ENCODE assay signal across 29 cellular contexts in the genomic region with DNA sequence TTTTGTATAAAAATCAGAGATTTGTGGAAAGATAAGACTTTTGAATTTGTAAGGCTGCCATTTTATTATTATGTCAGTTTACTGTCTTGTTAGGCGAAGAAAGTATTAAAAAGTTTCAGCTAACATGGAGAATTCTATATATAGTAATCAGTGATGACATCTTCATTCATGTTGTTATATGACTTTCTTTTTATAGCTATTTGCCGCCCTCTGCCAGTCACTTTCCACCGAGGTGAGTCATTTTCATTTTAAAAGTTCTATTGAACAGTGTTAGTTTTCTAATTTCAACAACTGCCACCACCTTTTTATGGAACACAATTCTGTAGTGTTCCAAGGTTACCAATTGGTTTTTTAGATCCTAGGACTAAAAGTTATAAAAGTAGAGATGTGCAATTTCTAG. TPM values are rescaled to one million over a fixed set of nuclear protein-coding genes. Genes with fewer than 3 reads are reported as not detected.
DNase-seq lines count a peak whose midpoint lies in the region; ATAC-seq and TF ChIP-seq lines count a peak whose summit lies in the region.
"Had no signal": no experiment of that assay in that cellular context is flagged by ENCODE, and none has a peak within 500 bp of the region (broad histone marks: within the 10 kb centered on the region; RNA-seq: fewer than 3 reads in every experiment).

No MANE protein-coding gene starts in this region.

- H3K4me1 ChIP-seq in SJSA1 (replicated peaks) (peaks cover 26% of the 10 kb centered on the region), mucosa of descending colon (ENCODE audit: low read depth) (no peaks in the 10 kb centered on the region)
- H3K4me1 ChIP-seq: prostate gland had no signal

- H3K4me3 ChIP-seq in SJSA1 (no peak overlapping the region), mucosa of descending colon (no peak overlapping the region)
- H3K4me3 ChIP-seq: cardiac muscle cell, esophagus squamous epithelium, K562, prostate gland, vagina had no signal

- H3K27ac ChIP-seq in SJSA1 = peak overlapping the region; percentile 3; the same call in 1 of the 2 replicates
- H3K27ac ChIP-seq: cardiac muscle cell, esophagus squamous epithelium, neutrophil, prostate gland, vagina, VCaP had no signal

- H3K27me3 ChIP-seq in SJSA1 (replicated peaks) = no peaks in the 10 kb centered on the region
- H3K27me3 ChIP-seq: cardiac muscle cell, esophagus squamous epithelium, neutrophil, vagina had no signal

- no peak for TF ChIP-seq CTCF in mucosa of descending colon (IDR thresholded peaks at IDR 0.05)

- DNase-seq in left ventricle myocardium superior = no peak
- no peak for DNase-seq in Right ventricle myocardium superior
- no peak for DNase-seq in SJSA1 (ENCODE audit: low read depth in 1 of 2, low spot score in 2 of 2)
- DNase-seq in mucosa of descending colon = no peak
- no peak for DNase-seq in SIG-M5 treated with dmso at 0.1 percent for 504 hours (lab: John Stamatoyannopoulos, UW; ENCODE audit: unreplicated experiment)
- no peak for DNase-seq in activated T-cell treated with anti-CD3 and anti-CD28 coated beads, Interleukin-2, amount 50 U/mL, for 72 hours
- no peak for DNase-seq in NCI-H128 (lab: John Stamatoyannopoulos, UW; ENCODE audit: unreplicated experiment)
- DNase-seq: activated CD4-positive, alpha-beta T cell treated with anti-CD3 and anti-CD28 coated beads, Interleukin-2, amount 50 U/mL, for 4 hours; activated naive CD4-positive, alpha-beta T cell treated with anti-CD3 and anti-CD28 coated beads, Interleukin-2, amount 50 U/mL, for 16 hours; aorta; esophagus squamous epithelium; GF-D8; H9; mammary epithelial cell; MM.1S; naive B cell; NCI-H146; NCI-H2107; NCI-H774; stimulated activated naive CD4-positive, alpha-beta T cell treated with Interleukin-2 at 50 U/mL for 16 hours had no signal

- ATAC-seq in left ventricle myocardium superior (peak; percentile 57), Right ventricle myocardium superior (ENCODE audit: poor library complexity) (no peak), mucosa of descending colon (peak; percentile 50), GM19452 (IDR thresholded peaks at IDR 0.05; ENCODE audit: unreplicated experiment) (no peak)
- no peak for ATAC-seq in activated T-cell treated with anti-CD3 and anti-CD28 coated beads, Interleukin-2, amount 50 U/mL, for 72 hours (replicated peaks in 1 of 2)
- ATAC-seq: K562 had no signal

- no peaks in the 10 kb centered on the region for H3K27me3 Mint-ChIP-seq in activated T-cell treated with anti-CD3 and anti-CD28 coated beads, Interleukin-2, amount 50 U/mL, for 72 hours (ENCODE audit: low read depth)
- H3K27me3 Mint-ChIP-seq: dendritic cell treated with granulocyte-macrophage colony-stimulating factor and Interleukin-4, amounts not matched to agents 40 ng/mL and 50 ng/mL, for 4 days; naive B cell had no signal

- H3K9me3 ChIP-seq in SJSA1 (replicated peaks) = peaks cover 8% of the 10 kb centered on the region
- H3K9me3 ChIP-seq in mucosa of descending colon = peaks cover 13% of the 10 kb centered on the region
- H3K9me3 ChIP-seq: prostate gland had no signal

- H3K4me1 Mint-ChIP-seq in activated T-cell treated with anti-CD3 and anti-CD28 coated beads, Interleukin-2, amount 50 U/mL, for 72 hours (ENCODE audit: low read depth) = peaks cover 24% of the 10 kb centered on the region
- H3K4me1 Mint-ChIP-seq: H9 had no signal

- peaks cover 85% of the 10 kb centered on the region for H3K36me3 ChIP-seq in SJSA1
- H3K36me3 ChIP-seq in mucosa of descending colon (ENCODE audit: low read depth) = peaks cover 28% of the 10 kb centered on the region

- no peak overlapping the region for H3K27ac Mint-ChIP-seq in activated T-cell treated with anti-CD3 and anti-CD28 coated beads, Interleukin-2, amount 50 U/mL, for 72 hours
- H3K27ac Mint-ChIP-seq: activated T-helper 1 cell treated with anti-CD3 and anti-CD28 coated beads, Interleukin-12 subunit alpha, Interleukin-12 subunit beta, Interleukin-2, Interleukin-4 antibody, amounts not matched to agents 30 ng/mL and 10 ng/mL and 1 ng/mL, durations not matched to agents 14 hours and 24 hours and 36 hours; dendritic cell treated with granulocyte-macrophage colony-stimulating factor and Interleukin-4, amounts not matched to agents 40 ng/mL and 50 ng/mL, for 4 days; H9; naive B cell had no signal

- no peak overlapping the region for H3K4me3 Mint-ChIP-seq in activated T-cell treated with anti-CD3 and anti-CD28 coated beads, Interleukin-2, amount 50 U/mL, for 72 hours
- H3K4me3 Mint-ChIP-seq: activated T-helper 1 cell treated with anti-CD3 and anti-CD28 coated beads, Interleukin-12 subunit alpha, Interleukin-12 subunit beta, Interleukin-2, Interleukin-4 antibody, amounts not matched to agents 30 ng/mL and 10 ng/mL and 1 ng/mL, durations not matched to agents 14 hours and 24 hours and 36 hours; dendritic cell treated with granulocyte-macrophage colony-stimulating factor and Interleukin-4, amounts not matched to agents 40 ng/mL and 50 ng/mL, for 4 days; H9; naive B cell had no signal

- H3K9me3 Mint-ChIP-seq in activated T-cell treated with anti-CD3 and anti-CD28 coated beads, Interleukin-2, amount 50 U/mL, for 72 hours = peaks cover 7 to 8% of the 10 kb centered on the region in 2 donors

- peaks cover 25 to 55% of the 10 kb centered on the region in 2 donors for H3K36me3 Mint-ChIP-seq in activated T-cell treated with anti-CD3 and anti-CD28 coated beads, Interleukin-2, amount 50 U/mL, for 72 hours (ENCODE audit: insufficient read depth in 2 of 2)

- intact Hi-C loops in left ventricle myocardium superior (cut with micrococcal nuclease) (no loop called here), Right ventricle myocardium superior (cut with DNase I) (no loop called here), mucosa of descending colon (cut with DNase I, micrococcal nuclease) (no loop called here)

RNA-seq across cellular contexts. Expression of a gene that starts 11.8 kb away (rescaled TPM):
- total RNA-seq in left ventricle myocardium superior = 36.9 TPM
- total RNA-seq in Right ventricle myocardium superior = 37.2 TPM
- 29.5 and 35.0 TPM in 2 replicates for total RNA-seq in SJSA1 (2014; rRNA removed; shearing (Covaris generic))
- 10 to 100 TPM; 10.7 to 22.1 (median 11.4) TPM for total RNA-seq in mucosa of descending colon
- 10 to 100 TPM; 23.8 to 29.4 TPM for total RNA-seq in activated T-cell treated with anti-CD3 and anti-CD28 coated beads, Interleukin-2, amount 50 U/mL, for 72 hours

RNA-seq across cellular contexts. Expression of a gene that starts 11.9 kb away (rescaled TPM):
- total RNA-seq in left ventricle myocardium superior = 35.7 TPM
- total RNA-seq in Right ventricle myocardium superior = 32.4 TPM
- total RNA-seq in SJSA1 (2014; rRNA removed; shearing (Covaris generic)) = 28.4 and 35.0 TPM in 2 replicates
- total RNA-seq in mucosa of descending colon = 10 to 100 TPM; 34.0 to 51.3 (median 46.1) TPM
- total RNA-seq in activated T-cell treated with anti-CD3 and anti-CD28 coated beads, Interleukin-2, amount 50 U/mL, for 72 hours = 10 to 100 TPM; 33.4 to 38.2 TPM

RNA-seq across cellular contexts. Expression of a gene that starts 38.6 kb away (rescaled TPM):
- total RNA-seq in left ventricle myocardium superior = 0.25 TPM
- 0.67 TPM for total RNA-seq in Right ventricle myocardium superior
- 0.47 and 1.3 TPM in 2 replicates for total RNA-seq in SJSA1 (2014; rRNA removed; shearing (Covaris generic))
- 1 to 10 TPM in 2 of 3 donors, under 1 TPM in 1; 0.69 to 1.6 (median 1.6) TPM for total RNA-seq in mucosa of descending colon
- total RNA-seq in activated T-cell treated with anti-CD3 and anti-CD28 coated beads, Interleukin-2, amount 50 U/mL, for 72 hours = 1 to 10 TPM; 1.3 to 1.5 TPM

Comparison
In these comparisons a context has a peak if more than half of its experiments do, and no peak if none do; other contexts are left out.
1. ATAC-seq: peak in left ventricle myocardium superior (single experiment) and mucosa of descending colon (single experiment); none in Right ventricle myocardium superior (single experiment), activated T-cell treated with anti-CD3 and anti-CD28 coated beads, Interleukin-2, amount 50 U/mL, for 72 hours (0 of 2) and GM19452 (single experiment).